6 cellular contexts compared by ENCODE assay signal in the genomic region with DNA sequence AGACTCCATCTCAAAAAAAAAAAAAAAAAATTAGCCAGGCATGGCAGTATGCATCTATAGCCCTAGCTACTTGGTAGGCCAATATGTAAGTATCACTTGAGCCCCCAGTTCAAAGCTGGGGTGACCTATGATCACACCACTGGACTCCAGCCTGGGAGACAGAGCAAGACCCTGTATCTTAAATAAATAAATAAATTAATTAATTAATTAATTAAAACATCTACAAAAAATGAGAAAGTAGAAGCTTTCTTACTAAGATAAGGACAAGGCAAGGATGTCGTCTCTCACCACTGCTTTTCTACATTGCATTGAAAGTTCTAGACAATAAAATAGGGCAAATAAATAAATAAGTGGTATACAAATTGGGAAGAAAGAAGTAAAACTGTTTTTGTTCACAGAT.
"Had no signal": no experiment of that assay in that cellular context is flagged by ENCODE, and none has a peak within 500 bp of the region (broad histone marks: within the 10 kb centered on the region; RNA-seq: fewer than 3 reads in every experiment).

No MANE protein-coding gene starts in this region.

- H3K36me3 ChIP-seq: HAP-1 had no signal

- H3K9me3 ChIP-seq: HAP-1 had no signal

- H3K4me1 ChIP-seq: HAP-1 had no signal

- H2AFZ ChIP-seq: GM23248 had no signal

- DNase-seq: GM23248, GOT3, H7, IMR-90 had no signal

- H3K4me3 ChIP-seq: GM23248, HAP-1, K562 had no signal

- H3K27ac ChIP-seq: GM23248 had no signal
